1 cellular context compared by ENCODE assay signal in genomic region chr10:132407846-132408278, GRCh38.
TF ChIP-seq lines count a peak whose summit lies in the region.

No MANE protein-coding gene starts in this region.

TF ChIP-seq in GM12878, 131 proteins besides CTCF, POLR2A, EP300 and RAD21 (continued from another document):
- TF ChIP-seq, protein P1, sequence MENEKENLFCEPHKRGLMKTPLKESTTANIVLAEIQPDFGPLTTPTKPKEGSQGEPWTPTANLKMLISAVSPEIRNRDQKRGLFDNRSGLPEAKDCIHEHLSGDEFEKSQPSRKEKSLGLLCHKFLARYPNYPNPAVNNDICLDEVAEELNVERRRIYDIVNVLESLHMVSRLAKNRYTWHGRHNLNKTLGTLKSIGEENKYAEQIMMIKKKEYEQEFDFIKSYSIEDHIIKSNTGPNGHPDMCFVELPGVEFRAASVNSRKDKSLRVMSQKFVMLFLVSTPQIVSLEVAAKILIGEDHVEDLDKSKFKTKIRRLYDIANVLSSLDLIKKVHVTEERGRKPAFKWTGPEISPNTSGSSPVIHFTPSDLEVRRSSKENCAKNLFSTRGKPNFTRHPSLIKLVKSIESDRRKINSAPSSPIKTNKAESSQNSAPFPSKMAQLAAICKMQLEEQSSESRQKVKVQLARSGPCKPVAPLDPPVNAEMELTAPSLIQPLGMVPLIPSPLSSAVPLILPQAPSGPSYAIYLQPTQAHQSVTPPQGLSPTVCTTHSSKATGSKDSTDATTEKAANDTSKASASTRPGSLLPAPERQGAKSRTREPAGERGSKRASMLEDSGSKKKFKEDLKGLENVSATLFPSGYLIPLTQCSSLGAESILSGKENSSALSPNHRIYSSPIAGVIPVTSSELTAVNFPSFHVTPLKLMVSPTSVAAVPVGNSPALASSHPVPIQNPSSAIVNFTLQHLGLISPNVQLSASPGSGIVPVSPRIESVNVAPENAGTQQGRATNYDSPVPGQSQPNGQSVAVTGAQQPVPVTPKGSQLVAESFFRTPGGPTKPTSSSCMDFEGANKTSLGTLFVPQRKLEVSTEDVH (IDR thresholded peaks at IDR 0.05; ENCODE audit: low read depth, partially characterized antibody), result no peak
- TF ChIP-seq FOS (IDR thresholded peaks at IDR 0.05; ENCODE audit: borderline replicate concordance, extremely low read depth, insufficient read length) (no peak), FOXK2 (IDR thresholded peaks at IDR 0.05) (no peak)
